Comparison of ENCODE assay signal across 2 cellular contexts in the genomic region with DNA sequence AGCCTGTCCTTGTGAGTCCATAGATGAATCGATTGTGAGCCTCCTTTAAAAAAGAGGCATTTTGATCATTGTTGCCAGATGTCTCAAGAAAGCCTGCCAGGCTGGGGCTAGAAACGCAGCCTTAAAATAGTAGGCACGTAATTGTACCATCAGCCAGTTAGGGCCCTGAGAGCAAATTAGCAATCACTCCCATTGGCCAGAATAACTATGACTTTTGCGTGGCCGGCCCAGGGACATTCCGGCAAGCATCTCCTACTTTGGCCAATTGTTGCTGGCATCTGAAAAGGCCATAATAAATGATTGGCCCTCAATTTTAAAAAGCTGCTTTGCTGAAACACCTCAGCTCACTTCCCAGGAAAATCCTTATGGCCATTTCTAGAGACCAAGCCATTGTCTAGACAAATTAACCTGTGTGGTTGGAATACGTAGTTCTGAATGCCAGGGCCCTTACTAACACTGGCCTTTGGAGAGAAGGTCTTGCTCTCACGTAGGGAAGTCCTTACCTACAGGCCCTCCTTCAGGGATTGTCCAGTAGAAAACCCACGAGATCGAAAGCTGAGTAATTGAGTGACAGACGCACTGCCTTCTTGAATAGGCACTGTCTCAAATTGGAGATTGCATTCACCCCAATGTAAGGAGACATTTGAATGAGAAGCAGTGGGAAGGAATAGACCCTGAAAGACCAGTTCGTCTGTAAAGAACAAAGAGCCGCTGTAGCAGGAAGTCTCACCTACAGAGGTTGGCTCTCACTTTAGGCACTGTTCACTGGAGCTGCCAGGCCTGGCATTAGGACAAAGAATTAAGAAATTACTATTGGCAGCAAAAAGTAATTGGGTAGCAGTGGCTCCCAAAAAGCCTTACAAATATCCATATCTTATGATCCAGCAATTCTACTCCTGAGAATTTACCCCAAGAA.
TF ChIP-seq lines count a peak whose summit lies in the region.

No MANE protein-coding gene starts in this region.

TF ChIP-seq in H1, 55 proteins besides CTCF, POLR2A, EP300 and RAD21:
- TF ChIP-seq FOSL1 (IDR thresholded peaks at IDR 0.05; ENCODE audit: insufficient read depth, low read depth, low read length) (no peak), RFX5 (IDR thresholded peaks at IDR 0.05; ENCODE audit: borderline replicate concordance, low read depth, low read length) (no peak), KDM1A (IDR thresholded peaks at IDR 0.05; ENCODE audit: borderline replicate concordance, low read length) (no peak), SAP30 (IDR thresholded peaks at IDR 0.05; ENCODE audit: insufficient read depth, insufficient replicate concordance, low read length) (no peak), CHD7 (IDR thresholded peaks at IDR 0.05; ENCODE audit: insufficient replicate concordance, low read length) (no peak), POLR2AphosphoS5 (IDR thresholded peaks at IDR 0.05; ENCODE audit: low read depth, low read length) (no peak), TEAD4 (IDR thresholded peaks at IDR 0.05; ENCODE audit: low read depth, low read length) (no peak), BRCA1 (IDR thresholded peaks at IDR 0.05; ENCODE audit: low read depth, low read length) (no peak), CHD2 (IDR thresholded peaks at IDR 0.05; ENCODE audit: low read length) (no peak), CBX5 (IDR thresholded peaks at IDR 0.05; ENCODE audit: low read depth, low read length) (no peak), EZH2 (IDR thresholded peaks at IDR 0.05; ENCODE audit: low read depth, low read length, severe bottlenecking) (no peak)

TF ChIP-seq in HEK293T, 16 proteins besides CTCF, POLR2A, EP300 and RAD21:
- TF ChIP-seq ARNT (IDR thresholded peaks at IDR 0.05) = no peak
- TF ChIP-seq ELF4 (IDR thresholded peaks at IDR 0.05) = no peak
- no peak for TF ChIP-seq BHLHE40 (IDR thresholded peaks at IDR 0.05; ENCODE audit: borderline replicate concordance)
- no peak for TF ChIP-seq FOXM1 (IDR thresholded peaks at IDR 0.05; ENCODE audit: borderline replicate concordance)
- TF ChIP-seq ZNF384 (IDR thresholded peaks at IDR 0.05) = no peak
- TF ChIP-seq FOXK2 (IDR thresholded peaks at IDR 0.05) = no peak
- TF ChIP-seq PKNOX1 (IDR thresholded peaks at IDR 0.05) = no peak
- no peak for TF ChIP-seq L3MBTL2 (conservative IDR thresholded peaks at IDR 0.05)
- no peak for TF ChIP-seq SUZ12 (IDR thresholded peaks at IDR 0.05)
- no peak for TF ChIP-seq TARDBP (IDR thresholded peaks at IDR 0.05)
- TF ChIP-seq NFRKB (IDR thresholded peaks at IDR 0.05) = no peak
- no peak for TF ChIP-seq CTBP1 (IDR thresholded peaks at IDR 0.05; ENCODE audit: borderline replicate concordance)
- TF ChIP-seq SP1 (IDR thresholded peaks at IDR 0.05) = no peak
- TF ChIP-seq LEF1 (IDR thresholded peaks at IDR 0.05; ENCODE audit: borderline replicate concordance) = no peak
- TF ChIP-seq FOXA1 (IDR thresholded peaks at IDR 0.05) = no peak
